18 cellular contexts compared by ENCODE assay signal in the genomic region with DNA sequence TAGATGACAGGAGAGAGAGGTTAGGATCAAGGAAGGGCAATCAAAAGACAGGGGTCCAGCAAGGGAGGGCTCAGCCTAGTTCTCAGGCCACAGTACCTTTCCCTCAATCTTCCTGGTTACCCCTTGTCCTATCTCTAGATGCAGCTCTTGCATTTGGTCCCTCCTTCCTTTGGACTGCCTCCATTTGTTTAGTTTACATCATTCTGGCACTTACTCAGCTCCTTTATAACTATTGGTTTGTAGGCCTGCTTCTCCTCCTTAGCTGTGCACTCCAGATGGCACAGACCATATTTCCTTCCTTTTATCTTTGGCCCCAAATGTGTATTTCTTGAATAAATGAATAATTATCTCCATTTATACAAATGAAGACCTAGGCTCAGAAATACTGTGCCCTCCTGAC.
DNase-seq lines count a peak whose midpoint lies in the region; ATAC-seq and TF ChIP-seq lines count a peak whose summit lies in the region.
"Had no signal": no experiment of that assay in that cellular context is flagged by ENCODE, and none has a peak within 500 bp of the region (broad histone marks: within the 10 kb centered on the region; RNA-seq: fewer than 3 reads in every experiment).

No MANE protein-coding gene starts in this region.

- no peak for TF ChIP-seq CTCF in esophagus muscularis mucosa (IDR thresholded peaks at IDR 0.05)
- TF ChIP-seq CTCF in psoas muscle (IDR thresholded peaks at IDR 0.05): no peak
- TF ChIP-seq CTCF in testis (IDR thresholded peaks at IDR 0.05): no peak

- H3K27me3 Mint-ChIP-seq in activated CD4-positive, alpha-beta memory T cell treated with anti-CD3 and anti-CD28 coated beads for 36 hours: no peaks in the 10 kb centered on the region
- H3K27me3 Mint-ChIP-seq: CD4-positive, alpha-beta T cell had no signal

- intact Hi-C loops in esophagus muscularis mucosa (cut with DNase I) (no loop called here), psoas muscle (cut with DNase I) (loop anchor here in 1 of 2 donors (10.0 kb wide), 1 partner anchor 89 kb away; the partner anchor contains the start of gene AMOTL1), testis (cut with DNase I; ENCODE audit: low total_unique reads) (no loop called here)
- intact Hi-C loops in activated CD4-positive, alpha-beta memory T cell treated with anti-CD3 and anti-CD28 coated beads for 36 hours (cut with micrococcal nuclease): no loop called here

- H3K27ac Mint-ChIP-seq in activated CD4-positive, alpha-beta memory T cell treated with anti-CD3 and anti-CD28 coated beads for 36 hours: no peak overlapping the region
- H3K27ac Mint-ChIP-seq: CD4-positive, alpha-beta T cell had no signal

- no peak overlapping the region for H3K4me3 Mint-ChIP-seq in activated CD4-positive, alpha-beta memory T cell treated with anti-CD3 and anti-CD28 coated beads for 36 hours
- H3K4me3 Mint-ChIP-seq: CD4-positive, alpha-beta T cell had no signal

- DNase-seq in DMS 273 treated with DMSO at 0.1 percent for 48 hours (lab: John Stamatoyannopoulos, UW) (peak; percentile 23), NCI-H446 treated with DMSO at 0.1 percent for 48 hours (lab: John Stamatoyannopoulos, UW) (peak; percentile 33), esophagus muscularis mucosa (ENCODE audit: extremely low spot score) (peak; percentile 12), psoas muscle (no peak), testis (no peak)
- DNase-seq in activated CD4-positive, alpha-beta memory T cell treated with anti-CD3 and anti-CD28 coated beads for 36 hours: no peak
- DNase-seq: CD4-positive, alpha-beta T cell; COR-L47; NCI-H146; NCI-H2029; NCI-H526; SIG-M5; SK-N-SH had no signal

- CTCF ChIA-PET in activated CD4-positive, alpha-beta memory T cell treated with anti-CD3 and anti-CD28 coated beads for 36 hours (lab: Charles Lee): no interaction called here

- no peaks in the 10 kb centered on the region for H3K4me1 Mint-ChIP-seq in activated CD4-positive, alpha-beta memory T cell treated with anti-CD3 and anti-CD28 coated beads for 36 hours (ENCODE audit: low read depth)

- no peaks in the 10 kb centered on the region for H3K36me3 Mint-ChIP-seq in activated CD4-positive, alpha-beta memory T cell treated with anti-CD3 and anti-CD28 coated beads for 36 hours

- H3K27me3 ChIP-seq in esophagus muscularis mucosa (no peaks in the 10 kb centered on the region), psoas muscle (ENCODE audit: insufficient read depth in 3 of 3, low read length in 2 of 3) (no peaks in the 10 kb centered on the region), testis (no peaks in the 10 kb centered on the region)
- H3K27me3 ChIP-seq: BLaER1 had no signal

- H3K4me3 ChIP-seq in esophagus muscularis mucosa: no peak overlapping the region
- H3K4me3 ChIP-seq in psoas muscle: no peak overlapping the region
- no peak overlapping the region for H3K4me3 ChIP-seq in testis
- H3K4me3 ChIP-seq: BLaER1, PC-9 had no signal

- no peaks in the 10 kb centered on the region for H3K9me3 Mint-ChIP-seq in activated CD4-positive, alpha-beta memory T cell treated with anti-CD3 and anti-CD28 coated beads for 36 hours
- H3K9me3 Mint-ChIP-seq: CD4-positive, alpha-beta T cell had no signal

- H3K27ac ChIP-seq in esophagus muscularis mucosa (replicated peaks in 1 of 4): no peak overlapping the region
- H3K27ac ChIP-seq in psoas muscle: peak overlapping the region; percentile 88
- no peak overlapping the region for H3K27ac ChIP-seq in testis
- H3K27ac ChIP-seq: BLaER1, KMS-11, PC-9, RWPE1 had no signal

- H3K4me1 ChIP-seq in esophagus muscularis mucosa (peaks cover 0 to 14% (median 11%) of the 10 kb centered on the region in 4 donors), psoas muscle (peaks cover 44% of the 10 kb centered on the region), testis (no peaks in the 10 kb centered on the region)
- H3K4me1 ChIP-seq: BLaER1 had no signal

- TF ChIP-seq EP300 in esophagus muscularis mucosa (IDR thresholded peaks at IDR 0.05): no peak

- POLR2A ChIA-PET in activated CD4-positive, alpha-beta memory T cell treated with anti-CD3 and anti-CD28 coated beads for 36 hours (lab: Charles Lee): no interaction called here

- no peak for TF ChIP-seq POLR2A in esophagus muscularis mucosa (IDR thresholded peaks at IDR 0.05; ENCODE audit: low read depth)
- TF ChIP-seq POLR2A in testis (IDR thresholded peaks at IDR 0.05): no peak

- H3K9me3 ChIP-seq in esophagus muscularis mucosa: no peaks in the 10 kb centered on the region
- no peaks in the 10 kb centered on the region for H3K9me3 ChIP-seq in psoas muscle
- H3K9me3 ChIP-seq in testis: no peaks in the 10 kb centered on the region
- H3K9me3 ChIP-seq: SK-N-SH had no signal

- no peak for ATAC-seq in psoas muscle
- no peak for ATAC-seq in HG02970 (IDR thresholded peaks at IDR 0.05; ENCODE audit: low FRiP score, unreplicated experiment)

- no peaks in the 10 kb centered on the region for H3K36me3 ChIP-seq in esophagus muscularis mucosa
- no peaks in the 10 kb centered on the region for H3K36me3 ChIP-seq in psoas muscle (ENCODE audit: insufficient read depth in 1 of 2, low read depth in 1 of 2)
- no peaks in the 10 kb centered on the region for H3K36me3 ChIP-seq in testis (ENCODE audit: low read depth, missing control alignments)
- H3K36me3 ChIP-seq: BLaER1 had no signal

Comparison
In these comparisons a context has a peak if more than half of its experiments do, and no peak if none do; other contexts are left out.
1. DNase-seq: peak in DMS 273 treated with DMSO at 0.1 percent for 48 hours (single experiment), NCI-H446 treated with DMSO at 0.1 percent for 48 hours (single experiment) and esophagus muscularis mucosa (single experiment); none in psoas muscle (0 of 2), activated CD4-positive, alpha-beta memory T cell treated with anti-CD3 and anti-CD28 coated beads for 36 hours (single experiment) and testis (single experiment).